In genomic region chr9:28915256-28915930, GRCh38 we compare ENCODE assay signal across 23 cellular contexts.
DNase-seq lines count a peak whose midpoint lies in the region; ATAC-seq, FAIRE-seq and TF ChIP-seq lines count a peak whose summit lies in the region.
"Had no signal": no experiment of that assay in that cellular context is flagged by ENCODE, and none has a peak within 500 bp of the region (broad histone marks: within the 10 kb centered on the region; RNA-seq: fewer than 3 reads in every experiment).

No MANE protein-coding gene starts in this region.

- no peaks in the 10 kb centered on the region for H3K36me3 ChIP-seq in bronchial epithelial cell (ENCODE audit: control insufficient read depth, insufficient read depth, low read length)
- H3K36me3 ChIP-seq: BLaER1 treated with 17β-estradiol and CSF1 and Interleukin-3, amounts not matched to agents 10 nM and 100 nM; lower lobe of right lung; SJSA1; vagina had no signal

- intact Hi-C loops in left colon (cut with DNase I, micrococcal nuclease) (no loop called here), head of caudate nucleus (cut with DNase I) (no loop called here)

- TF ChIP-seq CTCF in 22Rv1 (IDR thresholded peaks at IDR 0.05) (no peak), bronchial epithelial cell (IDR thresholded peaks at IDR 0.05; ENCODE audit: insufficient read depth, low read length, severe bottlenecking) (no peak)

- DNase-seq in HPDE6-E6E7 (ENCODE audit: extremely low spot score) (peak; percentile 59), bronchial epithelial cell (ENCODE audit: low read depth) (peak; percentile 96), left colon (peak; percentile 12 to 56), head of caudate nucleus (no peak), DMS 273 treated with DMSO at 0.1 percent for 48 hours (lab: John Stamatoyannopoulos, UW) (no peak)
- DNase-seq: activated CD4-positive, alpha-beta T cell treated with anti-CD3 and anti-CD28 coated beads, Interleukin-2, amount 50 U/mL, for 48 hours; amniotic stem cell; central memory CD4-positive, alpha-beta T cell; effector CD4-positive, alpha-beta T cell; glutamatergic neuron; lower lobe of right lung; NCI-H1694; NCI-H2171 treated with DMSO at 0.1 percent for 48 hours; NCI-H748 treated with DMSO at 0.1 percent for 48 hours; nucleus accumbens; stimulated activated CD4-positive, alpha-beta T cell treated with anti-CD3 and anti-CD28 coated beads, Interleukin-12 subunit alpha, Interleukin-12 subunit beta, amount 100 ng/mL, for 4 hours; stimulated activated CD8-positive, alpha-beta memory T cell treated with anti-CD3 and anti-CD28 coated beads, Interleukin-4, amount 100 ng/mL, for 48 hours had no signal

- no peak for FAIRE-seq in bronchial epithelial cell (lab: Jason Lieb, UNC)

- no peak overlapping the region for H3K4me3 ChIP-seq in bronchial epithelial cell (ENCODE audit: low read depth, low read length)
- H3K4me3 ChIP-seq: BLaER1 treated with 17β-estradiol and CSF1 and Interleukin-3, amounts not matched to agents 10 nM and 100 nM; lower lobe of right lung; SJSA1; vagina had no signal

- ATAC-seq in left colon (peak; percentile 93), HG02763 (IDR thresholded peaks at IDR 0.05; ENCODE audit: unreplicated experiment) (no peak), GM18517 (IDR thresholded peaks at IDR 0.05; ENCODE audit: unreplicated experiment) (no peak)
- ATAC-seq: lower lobe of right lung had no signal

- no peaks in the 10 kb centered on the region for H3K27me3 ChIP-seq in bronchial epithelial cell (ENCODE audit: control insufficient read depth, insufficient read depth, low read length)
- H3K27me3 ChIP-seq: BLaER1 treated with 17β-estradiol and CSF1 and Interleukin-3, amounts not matched to agents 10 nM and 100 nM; SJSA1; vagina had no signal

- H3K27ac ChIP-seq in 22Rv1 = peak overlapping the region; percentile 38
- H3K27ac ChIP-seq: BLaER1 treated with 17β-estradiol and CSF1 and Interleukin-3, amounts not matched to agents 10 nM and 100 nM; lower lobe of right lung; SJSA1; vagina had no signal

Comparison
In these comparisons a context has a peak if more than half of its experiments do, and no peak if none do; other contexts are left out.
1. DNase-seq: peak in HPDE6-E6E7 (single experiment), bronchial epithelial cell (single experiment) and left colon (2 of 2); none in head of caudate nucleus (0 of 42) and DMS 273 treated with DMSO at 0.1 percent for 48 hours (single experiment).